Comparison of ENCODE assay signal across 8 cellular contexts in genomic region chr6:692858-693736, GRCh38. TPM values are rescaled to one million over a fixed set of nuclear protein-coding genes. Genes with fewer than 3 reads are reported as not detected.
A peak's percentile ranks its signal among the peaks of the same experiment; 100 is the strongest.
DNase-seq lines count a peak whose midpoint lies in the region; ATAC-seq and TF ChIP-seq lines count a peak whose summit lies in the region.

EXOC2 (minus strand) TSS chr6:693139; CDS start chr6:637818, 55,321 bp downstream.

- no peaks in the 10 kb centered on the region for H3K9me3 Mint-ChIP-seq in neural crest cell

- H3K27ac Mint-ChIP-seq in neural crest cell (ENCODE audit: unreplicated experiment): peak within 1 kb of the TSS; percentile 96

- H3K27me3 Mint-ChIP-seq in neural crest cell (ENCODE audit: low read depth): no peaks in the 10 kb centered on the region

- H3K9me3 ChIP-seq in stomach: no peaks in the 10 kb centered on the region

- intact Hi-C loops in stomach (cut with DNase I; ENCODE audit: low total_unique reads): no loop called here

- H3K36me3 Mint-ChIP-seq in neural crest cell (ENCODE audit: low read depth): peaks cover 2% of the 10 kb centered on the region

- WGBS in stomach, 5 donors: 3 to 6% (median 3%) methylated on average over 20 to 64 of the region's 64 CpGs

- no peak for TF ChIP-seq CTCF in foreskin fibroblast (IDR thresholded peaks at IDR 0.05; ENCODE audit: low read depth, low read length)
- TF ChIP-seq CTCF in neural crest cell (conservative IDR thresholded peaks at IDR 0.05): no peak
- peak in 1 of 7 experiments; percentile 8 for TF ChIP-seq CTCF in stomach (IDR thresholded peaks at IDR 0.05)

- H3K4me3 ChIP-seq in foreskin fibroblast (ENCODE audit: low read depth in 1 of 2, low read length in 2 of 2): peak within 1 kb of the TSS; percentile 91 to 96
- H3K4me3 ChIP-seq in stomach: peak within 1 kb of the TSS; percentile 96 to 99 (median 98)

- in situ Hi-C loops in KBM-7 (cut with MboI; ENCODE audit: low pct_unique_long_range_greater_than_20kb, low sequenced_read_pairs): no loop called here

- peaks cover 0 to 15% (median 2%) of the 10 kb centered on the region in 4 donors for H3K36me3 ChIP-seq in stomach

- peak; percentile 89 for ATAC-seq in GM21717 (IDR thresholded peaks at IDR 0.05; ENCODE audit: unreplicated experiment)

- TF ChIP-seq POLR2A in stomach (IDR thresholded peaks at IDR 0.05): peak in 1 of 4 donors; percentile 51

- peaks cover 0 to 43% (median 26%) of the 10 kb centered on the region in 4 donors for H3K4me1 ChIP-seq in stomach

- H3K4me3 Mint-ChIP-seq in neural crest cell: peak within 1 kb of the TSS; percentile 96

- no peaks in the 10 kb centered on the region for H3K27me3 ChIP-seq in stomach

- peaks cover 21% of the 10 kb centered on the region for H3K4me1 Mint-ChIP-seq in neural crest cell

- peak within 1 kb of the TSS; percentile 87 to 92 (median 91) for H3K27ac ChIP-seq in stomach

- DNase-seq in EL: peak; percentile 82
- peak; percentile 78 for DNase-seq in KBM-7
- DNase-seq in SIG-M5 treated with dmso at 0.1 percent for 504 hours (lab: John Stamatoyannopoulos, UW; ENCODE audit: unreplicated experiment): peak; percentile 67
- peak; percentile 72 for DNase-seq in activated gamma-delta T cell (lab: John Stamatoyannopoulos, UW)
- DNase-seq in foreskin fibroblast: peak; percentile 81 to 93
- DNase-seq in neural crest cell (ENCODE audit: low read depth, low spot score): peak; percentile 75
- peak; percentile 86 for DNase-seq in stomach

- no peak for TF ChIP-seq EP300 in stomach (IDR thresholded peaks at IDR 0.05)

RNA-seq across cellular contexts. Expression of gene EXOC2, which starts in this region (rescaled TPM):
- total RNA-seq in neural crest cell (22.6 and 24.9 TPM in 2 replicates), stomach (10 to 100 TPM in 4 of 5 donors, 1 to 10 TPM in 1; 6.7 to 39.7 (median 20.3) TPM)
- polyA plus RNA-seq in stomach: 1 to 10 TPM; 5.3 to 8.9 (median 8.5) TPM

Comparison
In these comparisons a context has a peak if more than half of its experiments do, and no peak if none do; other contexts are left out.
1. Peak in every context shown above with its lines: DNase-seq, ATAC-seq, H3K4me3 ChIP-seq and H3K27ac ChIP-seq.